Comparison of ENCODE assay signal across 2 cellular contexts in the genomic region with DNA sequence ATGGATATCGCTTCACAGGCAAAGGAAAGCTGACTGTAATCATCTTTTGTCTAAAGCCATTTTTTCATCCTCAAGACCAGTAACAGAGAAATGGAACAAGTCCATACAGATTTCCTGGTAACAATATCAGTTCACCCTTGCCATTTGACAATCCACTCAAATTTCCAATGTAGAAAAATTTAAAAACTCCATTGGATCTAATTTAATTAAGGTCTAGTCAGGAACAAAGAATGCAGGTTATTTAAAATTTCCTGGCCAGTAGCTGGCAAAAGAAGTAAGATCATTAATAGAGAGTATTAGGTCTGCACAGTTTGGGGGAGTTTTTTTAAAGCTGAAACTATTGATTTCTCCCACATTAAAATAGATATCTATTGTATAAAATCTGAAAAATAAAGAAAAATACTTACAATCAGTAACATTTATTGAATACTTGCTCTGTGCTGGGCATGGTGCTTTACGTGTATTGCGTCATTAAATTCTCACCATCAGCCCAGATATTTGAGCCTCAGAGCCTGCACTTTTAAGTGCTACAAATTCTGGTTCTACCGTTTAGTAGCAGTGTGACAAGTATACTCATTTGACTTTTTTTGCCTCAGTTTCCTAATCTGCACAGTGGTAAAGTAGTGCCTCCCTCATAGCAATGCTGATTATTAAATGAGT.
TF ChIP-seq lines count a peak whose summit lies in the region.

No MANE protein-coding gene starts in this region.

TF ChIP-seq in HepG2, 621 proteins besides CTCF, POLR2A, EP300 and RAD21:
- TF ChIP-seq ZNF558 (CRISPR knock-in tag; IDR thresholded peaks at IDR 0.05; ENCODE audit: borderline replicate concordance) (no peak), CEBPB (IDR thresholded peaks at IDR 0.05; ENCODE audit: borderline replicate concordance, low read depth, low read length) (peak; percentile 68), FOSL1 (CRISPR knock-in tag; IDR thresholded peaks at IDR 0.05; ENCODE audit: borderline replicate concordance) (no peak), GABPB1 (CRISPR knock-in tag; IDR thresholded peaks at IDR 0.05) (no peak), ZNF468 (CRISPR knock-in tag; IDR thresholded peaks at IDR 0.05) (no peak)
- TF ChIP-seq, protein P1, sequence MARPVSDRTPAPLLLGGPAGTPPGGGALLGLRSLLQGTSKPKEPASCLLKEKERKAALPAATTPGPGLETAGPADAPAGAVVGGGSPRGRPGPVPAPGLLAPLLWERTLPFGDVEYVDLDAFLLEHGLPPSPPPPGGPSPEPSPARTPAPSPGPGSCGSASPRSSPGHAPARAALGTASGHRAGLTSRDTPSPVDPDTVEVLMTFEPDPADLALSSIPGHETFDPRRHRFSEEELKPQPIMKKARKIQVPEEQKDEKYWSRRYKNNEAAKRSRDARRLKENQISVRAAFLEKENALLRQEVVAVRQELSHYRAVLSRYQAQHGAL (CRISPR knock-in tag; IDR thresholded peaks at IDR 0.05; ENCODE audit: not compliant biosample characterization) = no peak

TF ChIP-seq in SK-N-SH, 30 proteins besides CTCF, POLR2A, EP300 and RAD21:
- TF ChIP-seq, protein P2, sequence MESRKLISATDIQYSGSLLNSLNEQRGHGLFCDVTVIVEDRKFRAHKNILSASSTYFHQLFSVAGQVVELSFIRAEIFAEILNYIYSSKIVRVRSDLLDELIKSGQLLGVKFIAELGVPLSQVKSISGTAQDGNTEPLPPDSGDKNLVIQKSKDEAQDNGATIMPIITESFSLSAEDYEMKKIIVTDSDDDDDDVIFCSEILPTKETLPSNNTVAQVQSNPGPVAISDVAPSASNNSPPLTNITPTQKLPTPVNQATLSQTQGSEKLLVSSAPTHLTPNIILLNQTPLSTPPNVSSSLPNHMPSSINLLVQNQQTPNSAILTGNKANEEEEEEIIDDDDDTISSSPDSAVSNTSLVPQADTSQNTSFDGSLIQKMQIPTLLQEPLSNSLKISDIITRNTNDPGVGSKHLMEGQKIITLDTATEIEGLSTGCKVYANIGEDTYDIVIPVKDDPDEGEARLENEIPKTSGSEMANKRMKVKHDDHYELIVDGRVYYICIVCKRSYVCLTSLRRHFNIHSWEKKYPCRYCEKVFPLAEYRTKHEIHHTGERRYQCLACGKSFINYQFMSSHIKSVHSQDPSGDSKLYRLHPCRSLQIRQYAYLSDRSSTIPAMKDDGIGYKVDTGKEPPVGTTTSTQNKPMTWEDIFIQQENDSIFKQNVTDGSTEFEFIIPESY (IDR thresholded peaks at IDR 0.05; ENCODE audit: borderline replicate concordance, low read depth) = no peak
- TF ChIP-seq YY1 (IDR thresholded peaks at IDR 0.05; ENCODE audit: low read depth) = no peak
- TF ChIP-seq GATA2 (CRISPR knock-in tag; IDR thresholded peaks at IDR 0.05) = no peak
- TF ChIP-seq TEAD4 (IDR thresholded peaks at IDR 0.05; ENCODE audit: borderline replicate concordance, insufficient read depth) = no peak
- TF ChIP-seq MXI1 (IDR thresholded peaks at IDR 0.05; ENCODE audit: low read depth, low read length) = no peak
- no peak for TF ChIP-seq NRF1 (IDR thresholded peaks at IDR 0.05; ENCODE audit: low read depth, low read length)
- TF ChIP-seq, protein P3, sequence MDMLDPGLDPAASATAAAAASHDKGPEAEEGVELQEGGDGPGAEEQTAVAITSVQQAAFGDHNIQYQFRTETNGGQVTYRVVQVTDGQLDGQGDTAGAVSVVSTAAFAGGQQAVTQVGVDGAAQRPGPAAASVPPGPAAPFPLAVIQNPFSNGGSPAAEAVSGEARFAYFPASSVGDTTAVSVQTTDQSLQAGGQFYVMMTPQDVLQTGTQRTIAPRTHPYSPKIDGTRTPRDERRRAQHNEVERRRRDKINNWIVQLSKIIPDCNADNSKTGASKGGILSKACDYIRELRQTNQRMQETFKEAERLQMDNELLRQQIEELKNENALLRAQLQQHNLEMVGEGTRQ (IDR thresholded peaks at IDR 0.05; ENCODE audit: borderline replicate concordance, low read depth, low read length) = no peak
- no peak for TF ChIP-seq FOSL2 (IDR thresholded peaks at IDR 0.05; ENCODE audit: borderline replicate concordance, low read depth)
- TF ChIP-seq, protein P4, sequence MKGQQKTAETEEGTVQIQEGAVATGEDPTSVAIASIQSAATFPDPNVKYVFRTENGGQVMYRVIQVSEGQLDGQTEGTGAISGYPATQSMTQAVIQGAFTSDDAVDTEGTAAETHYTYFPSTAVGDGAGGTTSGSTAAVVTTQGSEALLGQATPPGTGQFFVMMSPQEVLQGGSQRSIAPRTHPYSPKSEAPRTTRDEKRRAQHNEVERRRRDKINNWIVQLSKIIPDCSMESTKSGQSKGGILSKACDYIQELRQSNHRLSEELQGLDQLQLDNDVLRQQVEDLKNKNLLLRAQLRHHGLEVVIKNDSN (IDR thresholded peaks at IDR 0.05; ENCODE audit: borderline replicate concordance, low read depth) = no peak
- no peak for TF ChIP-seq FOXJ3 (CRISPR knock-in tag; IDR thresholded peaks at IDR 0.05)
- no peak for TF ChIP-seq POLR2AphosphoS5 (IDR thresholded peaks at IDR 0.05; ENCODE audit: low read depth, low read length)
- no peak for TF ChIP-seq ELF1 (IDR thresholded peaks at IDR 0.05)
- no peak for TF ChIP-seq RFX5 (IDR thresholded peaks at IDR 0.05; ENCODE audit: low read length)
- no peak for TF ChIP-seq RCOR1 (IDR thresholded peaks at IDR 0.05; ENCODE audit: low read length)
- no peak for TF ChIP-seq TAF1 (IDR thresholded peaks at IDR 0.05; ENCODE audit: borderline replicate concordance, low read depth, low read length)
- no peak for TF ChIP-seq SMC3 (IDR thresholded peaks at IDR 0.05; ENCODE audit: low read depth, low read length)
- no peak for TF ChIP-seq TCF12 (IDR thresholded peaks at IDR 0.05)
- TF ChIP-seq, protein P5, sequence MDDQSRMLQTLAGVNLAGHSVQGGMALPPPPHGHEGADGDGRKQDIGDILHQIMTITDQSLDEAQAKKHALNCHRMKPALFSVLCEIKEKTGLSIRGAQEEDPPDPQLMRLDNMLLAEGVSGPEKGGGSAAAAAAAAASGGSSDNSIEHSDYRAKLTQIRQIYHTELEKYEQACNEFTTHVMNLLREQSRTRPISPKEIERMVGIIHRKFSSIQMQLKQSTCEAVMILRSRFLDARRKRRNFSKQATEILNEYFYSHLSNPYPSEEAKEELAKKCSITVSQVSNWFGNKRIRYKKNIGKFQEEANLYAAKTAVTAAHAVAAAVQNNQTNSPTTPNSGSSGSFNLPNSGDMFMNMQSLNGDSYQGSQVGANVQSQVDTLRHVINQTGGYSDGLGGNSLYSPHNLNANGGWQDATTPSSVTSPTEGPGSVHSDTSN (IDR thresholded peaks at IDR 0.05) = no peak
- TF ChIP-seq SIN3A (IDR thresholded peaks at IDR 0.05; ENCODE audit: borderline replicate concordance, low read depth, low read length) = no peak
- no peak for TF ChIP-seq FOXM1 (IDR thresholded peaks at IDR 0.05; ENCODE audit: low read depth)
TF ChIP-seq in SK-N-SH: peak in this region for 0.
